10 cellular contexts compared by ENCODE assay signal in genomic region chr18:37567061-37567993, GRCh38. TPM values are rescaled to one million over a fixed set of nuclear protein-coding genes. Genes with fewer than 3 reads are reported as not detected.
A peak's percentile ranks its signal among the peaks of the same experiment; 100 is the strongest.
DNase-seq lines count a peak whose midpoint lies in the region; ATAC-seq, FAIRE-seq and TF ChIP-seq lines count a peak whose summit lies in the region.
"Had no signal": no experiment of that assay in that cellular context is flagged by ENCODE, and none has a peak within 500 bp of the region (broad histone marks: within the 10 kb centered on the region; RNA-seq: fewer than 3 reads in every experiment).

No MANE protein-coding gene starts in this region.

- H3K4me3 Mint-ChIP-seq in naive thymus-derived CD8-positive, alpha-beta T cell: peak overlapping the region; percentile 2 to 70 (median 58)

- DNase-seq in AG04450 (ENCODE audit: low read depth, low spot score): no peak
- peak in 1 of 10 donors; percentile 19 for DNase-seq in dorsolateral prefrontal cortex
- DNase-seq in naive thymus-derived CD8-positive, alpha-beta T cell: peak in 1 of 10 donors; percentile 10
- DNase-seq in stimulated activated CD4-positive, alpha-beta T cell treated with anti-CD3 and anti-CD28 coated beads, Interleukin-4, amount 100 ng/mL, for 24 hours: no peak
- no peak for DNase-seq in H4 (ENCODE audit: low spot score)
- no peak for DNase-seq in RCC 7860 (ENCODE audit: low spot score)
- DNase-seq: effector CD8-positive, alpha-beta T cell had no signal

- H3K27me3 ChIP-seq in AG04450 (ENCODE audit: control insufficient read depth, insufficient read depth, low read length) (peaks cover 54% of the 10 kb centered on the region), HUES48 (ENCODE audit: control insufficient read depth, insufficient read depth, low read length) (peaks cover 95% of the 10 kb centered on the region), dorsolateral prefrontal cortex (peaks cover 0 to 19% (median 0%) of the 10 kb centered on the region in 45 donors)

- no peak for TF ChIP-seq CTCF in AG04450 (IDR thresholded peaks at IDR 0.05; ENCODE audit: low read depth, low read length)
- TF ChIP-seq CTCF in dorsolateral prefrontal cortex (IDR thresholded peaks at IDR 0.05 in 54 of 56, conservative IDR thresholded peaks at IDR 0.05 in 2 of 56; ENCODE audit: low read depth in 1 of 56, partially characterized antibody in 56 of 56): no peak

- no peak overlapping the region for H3K9ac ChIP-seq in HUES48 (ENCODE audit: low read depth, low read length)

- peaks cover 11 to 24% (median 16%) of the 10 kb centered on the region in 4 donors for H3K4me1 Mint-ChIP-seq in naive thymus-derived CD8-positive, alpha-beta T cell

- H3K36me3 ChIP-seq in HUES48 (ENCODE audit: control insufficient read depth, insufficient read depth, low read length): no peaks in the 10 kb centered on the region

- H3K27ac ChIP-seq in AG04450 (ENCODE audit: low read depth, low read length) (no peak overlapping the region), HUES48 (ENCODE audit: low read depth, low read length) (no peak overlapping the region), dorsolateral prefrontal cortex (peak overlapping the region in 58 of 59 donors; percentile 39 to 93 (median 81))
- H3K27ac ChIP-seq: SK-N-MC had no signal

- H3K36me3 Mint-ChIP-seq in naive thymus-derived CD8-positive, alpha-beta T cell: peaks cover 2 to 7% (median 6%) of the 10 kb centered on the region in 3 donors

- H3K9me3 ChIP-seq in AG04450 (ENCODE audit: control insufficient read depth, insufficient read depth, low read length) (peaks cover 4% of the 10 kb centered on the region; the same call in 1 of the 2 replicates), HUES48 (ENCODE audit: control insufficient read depth, insufficient read depth, low read length) (no peaks in the 10 kb centered on the region)

- CTCF ChIA-PET in AG04450 (lab: Charles Lee): no interaction called here

- H3K9me3 Mint-ChIP-seq in naive thymus-derived CD8-positive, alpha-beta T cell: peaks cover 0 to 16% (median 3%) of the 10 kb centered on the region in 9 donors

- H3K4me3 ChIP-seq in AG04450 (ENCODE audit: low read depth, low read length): peak overlapping the region; percentile 25; the same call in 1 of the 2 replicates
- H3K4me3 ChIP-seq in HUES48 (ENCODE audit: low read depth, low read length): peak overlapping the region; percentile 65
- H3K4me3 ChIP-seq in dorsolateral prefrontal cortex: peak overlapping the region; percentile 62 to 89 (median 76)
- H3K4me3 ChIP-seq: SK-N-MC had no signal

- no peak overlapping the region for H3K27ac Mint-ChIP-seq in naive thymus-derived CD8-positive, alpha-beta T cell

- POLR2A ChIA-PET in AG04450 (lab: Yijun Ruan, JAX): no interaction called here
- POLR2A ChIA-PET in naive thymus-derived CD8-positive, alpha-beta T cell (lab: Charles Lee): no interaction called here

- H3K4me1 ChIP-seq in HUES48 (ENCODE audit: control insufficient read depth, insufficient read depth, low read length): peaks cover 28% of the 10 kb centered on the region; the same call in 1 of the 2 replicates

- H3K27me3 Mint-ChIP-seq in naive thymus-derived CD8-positive, alpha-beta T cell: peaks cover 44 to 80% (median 59%) of the 10 kb centered on the region in 5 donors

- FAIRE-seq in RCC 7860 (lab: Jason Lieb, UNC): no peak

- no peak for ATAC-seq in naive thymus-derived CD8-positive, alpha-beta T cell
- ATAC-seq in HG02870 (IDR thresholded peaks at IDR 0.05; ENCODE audit: unreplicated experiment): no peak

- intact Hi-C loops in dorsolateral prefrontal cortex (cut with DNase I): loop anchor here in 1 of 2 donors (5.0 to 10.0 kb wide), 3 partner anchors 105 to 207 kb away; no protein-coding TSS in a partner anchor

RNA-seq across cellular contexts. Expression of gene CELF4, which starts 1.7 kb away (rescaled TPM):
- polyA plus RNA-seq in AG04450 (2011; rRNA removed): not detected in 2 replicates
- polyA minus RNA-seq in AG04450 (2011; rRNA and poly(A)+ RNA removed): not detected in 2 replicates
- total RNA-seq in dorsolateral prefrontal cortex: 100 to 1,000 TPM in 119 of 120 experiments, 10 to 100 TPM in 1; 83.2 to 343 (median 230) TPM
- not detected for total RNA-seq in naive thymus-derived CD8-positive, alpha-beta T cell
- under 1 TPM in 2 of 3 donors, not detected in 1; 0.08 to 0.43 TPM for polyA plus RNA-seq in naive thymus-derived CD8-positive, alpha-beta T cell
- total RNA-seq in H4 (2014; rRNA removed; shearing (Covaris generic)): not detected in 2 replicates

Comparison
In these comparisons a context has a peak if more than half of its experiments do, and no peak if none do; other contexts are left out.
1. H3K27ac ChIP-seq: peak in dorsolateral prefrontal cortex (58 of 59); none in AG04450 (single experiment) and HUES48 (single experiment).
2. H3K4me3 ChIP-seq: peak in every context shown above with its lines; median percentile 76 in dorsolateral prefrontal cortex; 65 in HUES48; 25 in AG04450.
3. RNA of gene CELF4, which starts 1.7 kb away (total RNA-seq): 83.2 to 343 TPM in dorsolateral prefrontal cortex; not detected in naive thymus-derived CD8-positive, alpha-beta T cell and not detected in H4; every median in the first group is over 10 times any median in the second.